ENCODE assay signal across 8 cellular contexts in the genomic region with DNA sequence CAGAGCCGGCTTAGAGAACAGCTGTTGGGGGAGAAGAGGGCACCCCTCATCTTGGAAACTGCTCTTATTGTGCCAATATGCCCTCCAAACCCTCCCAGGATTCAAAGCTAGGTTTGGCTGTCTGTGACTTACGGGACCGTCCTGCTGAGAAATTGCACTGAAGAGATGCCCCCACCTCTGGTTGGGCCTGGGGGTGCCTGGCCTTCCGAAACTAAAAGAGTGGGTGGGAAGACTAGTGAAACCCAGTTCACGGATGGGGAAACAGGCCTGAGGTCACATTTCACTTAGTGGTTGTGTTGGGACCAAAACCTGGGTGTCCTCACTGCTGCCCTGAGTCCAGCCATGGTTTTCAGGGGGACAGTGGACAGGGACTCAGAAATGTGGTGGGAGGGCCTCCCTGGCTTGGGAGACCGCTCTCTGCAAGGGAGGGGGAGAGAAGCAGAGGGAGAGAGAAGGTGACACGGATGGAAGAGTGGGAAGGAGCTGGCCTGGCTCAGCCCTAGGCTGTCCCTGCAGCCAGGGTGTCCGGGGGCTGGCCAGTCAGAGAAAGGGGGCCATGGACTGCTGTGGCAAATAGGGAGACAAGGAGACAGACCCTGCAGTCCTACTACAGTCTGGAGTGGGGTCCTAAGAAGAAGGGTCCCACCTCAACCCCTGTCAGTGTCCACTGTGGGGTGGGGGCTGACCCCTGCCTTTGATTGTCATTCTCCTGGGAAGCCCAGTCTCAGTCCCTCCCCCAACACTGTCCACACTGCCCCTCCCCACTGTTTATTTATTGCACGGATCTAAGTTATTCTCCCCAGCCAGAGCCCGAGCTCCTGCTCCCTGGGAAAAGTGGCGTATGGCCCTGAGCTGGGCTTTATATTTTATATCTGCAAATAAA. TPM values are rescaled to one million over a fixed set of nuclear protein-coding genes. Genes with fewer than 3 reads are reported as not detected.
DNase-seq lines count a peak whose midpoint lies in the region; FAIRE-seq and TF ChIP-seq lines count a peak whose summit lies in the region.
"Had no signal": no experiment of that assay in that cellular context is flagged by ENCODE, and none has a peak within 500 bp of the region (broad histone marks: within the 10 kb centered on the region; RNA-seq: fewer than 3 reads in every experiment).

No MANE protein-coding gene starts in this region.

- TF ChIP-seq POLR2A in GM12892 (IDR thresholded peaks at IDR 0.05; ENCODE audit: low read depth, low read length): no peak

- H3K4me3 ChIP-seq in OCI-LY1 (ENCODE audit: low read depth, low read length, poor library complexity, severe bottlenecking): no peak overlapping the region
- peak overlapping the region; percentile 58 for H3K4me3 ChIP-seq in iPS-15b (ENCODE audit: low read depth, low read length)
- no peak overlapping the region for H3K4me3 ChIP-seq in smooth muscle cell
- no peak overlapping the region for H3K4me3 ChIP-seq in kidney (ENCODE audit: low read length in 2 of 2)
- no peak overlapping the region for H3K4me3 ChIP-seq in right atrium auricular region

- peaks cover 6% of the 10 kb centered on the region for H3K4me1 ChIP-seq in OCI-LY1 (ENCODE audit: insufficient read depth, low read length, severe bottlenecking)
- peaks cover 8% of the 10 kb centered on the region for H3K4me1 ChIP-seq in iPS-15b (ENCODE audit: control insufficient read depth, insufficient read depth, low read length)
- peaks cover 22% of the 10 kb centered on the region for H3K4me1 ChIP-seq in smooth muscle cell (ENCODE audit: low read depth)
- peaks cover 15 to 18% of the 10 kb centered on the region in 2 donors for H3K4me1 ChIP-seq in kidney (ENCODE audit: control insufficient read depth in 1 of 2, insufficient read depth in 1 of 2, low read depth in 1 of 2, low read length in 2 of 2)
- peaks cover 0 to 43% of the 10 kb centered on the region in 2 donors for H3K4me1 ChIP-seq in right atrium auricular region

- H3K9me3 ChIP-seq in OCI-LY1 (ENCODE audit: low read length) (no peaks in the 10 kb centered on the region), iPS-15b (ENCODE audit: control insufficient read depth, insufficient read depth, low read length) (no peaks in the 10 kb centered on the region), smooth muscle cell (replicated peaks; ENCODE audit: low read depth) (no peaks in the 10 kb centered on the region), kidney (ENCODE audit: control insufficient read depth in 1 of 2, low read length in 2 of 2) (no peaks in the 10 kb centered on the region), right atrium auricular region (no peaks in the 10 kb centered on the region)

- H3K27me3 ChIP-seq in OCI-LY1 (ENCODE audit: insufficient read depth, low read length) (no peaks in the 10 kb centered on the region; the same call in 1 of the 2 replicates), iPS-15b (ENCODE audit: control insufficient read depth, insufficient read depth, low read length) (peaks cover 15% of the 10 kb centered on the region), smooth muscle cell (ENCODE audit: low read depth) (no peaks in the 10 kb centered on the region), right atrium auricular region (no peaks in the 10 kb centered on the region)

- H3K4me2 ChIP-seq in OCI-LY1 (ENCODE audit: low read length) (peak overlapping the region; percentile 48; the same call in 1 of the 2 replicates), smooth muscle cell (peak overlapping the region; percentile 73)

- DNase-seq in GM12892 (ENCODE audit: insufficient read length): no peak
- DNase-seq in smooth muscle cell (lab: John Stamatoyannopoulos, UW; ENCODE audit: unreplicated experiment): no peak
- no peak for DNase-seq in kidney
- DNase-seq in NAMALWA (ENCODE audit: low spot score): no peak
- no peak for DNase-seq in right atrium auricular region (ENCODE audit: low spot score)
- DNase-seq: NK-92 treated with Interleukin-12 subunit alpha and Interleukin-12 subunit beta, amount 100 ng/mL, for 24 hours had no signal

- H3K9ac ChIP-seq in OCI-LY1 (ENCODE audit: low read length): no peak overlapping the region
- H3K9ac ChIP-seq in iPS-15b (ENCODE audit: low read depth, low read length): no peak overlapping the region
- H3K9ac ChIP-seq in smooth muscle cell (ENCODE audit: low read depth): no peak overlapping the region
- H3K9ac ChIP-seq in kidney (ENCODE audit: low read length in 2 of 2): no peak overlapping the region

- H3K36me3 ChIP-seq in OCI-LY1 (ENCODE audit: insufficient read depth, low read length) (no peaks in the 10 kb centered on the region), iPS-15b (ENCODE audit: control insufficient read depth, insufficient read depth, low read length) (peaks cover 2% of the 10 kb centered on the region), smooth muscle cell (ENCODE audit: low read depth) (no peaks in the 10 kb centered on the region), kidney (ENCODE audit: control insufficient read depth in 1 of 2, insufficient read depth in 2 of 2, low read length in 2 of 2) (no peaks in the 10 kb centered on the region), right atrium auricular region (no peaks in the 10 kb centered on the region)

- H3K27ac ChIP-seq in OCI-LY1 (ENCODE audit: low read depth, low read length, poor library complexity, severe bottlenecking): no peak overlapping the region
- peak overlapping the region; percentile 24 for H3K27ac ChIP-seq in smooth muscle cell (ENCODE audit: low read depth)
- H3K27ac ChIP-seq in kidney (ENCODE audit: low read depth in 2 of 2, low read length in 2 of 2): no peak overlapping the region
- peak overlapping the region in 1 of 2 donors; percentile 9 for H3K27ac ChIP-seq in right atrium auricular region

- no peaks in the 10 kb centered on the region for H4K20me1 ChIP-seq in OCI-LY1 (ENCODE audit: insufficient read depth, low read length)
- H4K20me1 ChIP-seq in smooth muscle cell (ENCODE audit: low read depth): peaks cover 48% of the 10 kb centered on the region

- WGBS in smooth muscle cell (ENCODE audit: low lambda C conversion rate): 75% methylated on average over 11 of the region's 11 CpGs

- H3F3A ChIP-seq in OCI-LY1 (ENCODE audit: insufficient read depth, low read length) (no peaks in the 10 kb centered on the region), smooth muscle cell (ENCODE audit: low read depth) (peaks cover 13% of the 10 kb centered on the region)

- H3K79me2 ChIP-seq in OCI-LY1 (ENCODE audit: insufficient read depth, low read length): no peaks in the 10 kb centered on the region
- H3K79me2 ChIP-seq in smooth muscle cell (ENCODE audit: low read depth): peaks cover 15% of the 10 kb centered on the region

- H3K9me2 ChIP-seq in OCI-LY1 (ENCODE audit: low read depth, low read length): no peaks in the 10 kb centered on the region

- TF ChIP-seq CTCF in OCI-LY1 (IDR thresholded peaks at IDR 0.05; ENCODE audit: low read length): no peak
- no peak for TF ChIP-seq CTCF in smooth muscle cell (IDR thresholded peaks at IDR 0.05; ENCODE audit: borderline replicate concordance, insufficient read depth, poor library complexity, severe bottlenecking)
- no peak for TF ChIP-seq CTCF in kidney (IDR thresholded peaks at IDR 0.05; ENCODE audit: borderline replicate concordance, extremely low read depth, insufficient read depth)
- TF ChIP-seq CTCF in right atrium auricular region (IDR thresholded peaks at IDR 0.05): no peak

- FAIRE-seq in GM12892 (lab: Jason Lieb, UNC) (peak; percentile 78), kidney (lab: Jason Lieb, UNC) (no peak)

- intact Hi-C loops in kidney (cut with DNase I): no loop called here

- H2AFZ ChIP-seq in OCI-LY1 (ENCODE audit: low read length) (no peak overlapping the region), smooth muscle cell (ENCODE audit: low read depth) (no peak overlapping the region)

RNA-seq across cellular contexts. Expression of a gene that starts 13.6 kb away (rescaled TPM):
- polyA plus RNA-seq in GM12892 (2012; ENCODE audit: missing spikeins): 3.5 TPM
- total RNA-seq in smooth muscle cell: 51.2 and 52.4 TPM in 2 replicates
- 48.2 and 53.4 TPM in 2 replicates for polyA plus RNA-seq in smooth muscle cell
- 23.4 TPM for total RNA-seq in kidney
- polyA plus RNA-seq in kidney (ENCODE audit: insufficient read depth, low read depth, low replicate concordance): 2.2 TPM
- 10 to 100 TPM; 24.8 to 43.5 TPM for total RNA-seq in right atrium auricular region

RNA-seq across cellular contexts. Expression of a gene that starts 33.8 kb away (rescaled TPM):
- polyA plus RNA-seq in GM12892 (2012; ENCODE audit: missing spikeins): 16.3 TPM
- total RNA-seq in smooth muscle cell: 6.1 and 19.4 TPM in 2 replicates
- polyA plus RNA-seq in smooth muscle cell: 8.6 and 8.9 TPM in 2 replicates
- 61.6 TPM for total RNA-seq in kidney
- 26.6 TPM for polyA plus RNA-seq in kidney (ENCODE audit: insufficient read depth, low read depth, low replicate concordance)
- 10 to 100 TPM in 1 of 2 donors, 1 to 10 TPM in 1; 9.0 to 15.6 TPM for total RNA-seq in right atrium auricular region

RNA-seq across cellular contexts. Expression of a gene that starts 57.4 kb away (rescaled TPM):
- polyA plus RNA-seq in GM12892 (2012; ENCODE audit: missing spikeins): 3.6 TPM
- total RNA-seq in smooth muscle cell (34.1 and 54.4 TPM in 2 replicates), kidney (54.1 TPM), right atrium auricular region (10 to 100 TPM; 51.2 to 76.1 TPM)
- polyA plus RNA-seq in smooth muscle cell (96.0 and 96.3 TPM in 2 replicates), kidney (ENCODE audit: insufficient read depth, low read depth, low replicate concordance) (22.9 TPM)
